22 cellular contexts compared by ENCODE assay signal in the genomic region with DNA sequence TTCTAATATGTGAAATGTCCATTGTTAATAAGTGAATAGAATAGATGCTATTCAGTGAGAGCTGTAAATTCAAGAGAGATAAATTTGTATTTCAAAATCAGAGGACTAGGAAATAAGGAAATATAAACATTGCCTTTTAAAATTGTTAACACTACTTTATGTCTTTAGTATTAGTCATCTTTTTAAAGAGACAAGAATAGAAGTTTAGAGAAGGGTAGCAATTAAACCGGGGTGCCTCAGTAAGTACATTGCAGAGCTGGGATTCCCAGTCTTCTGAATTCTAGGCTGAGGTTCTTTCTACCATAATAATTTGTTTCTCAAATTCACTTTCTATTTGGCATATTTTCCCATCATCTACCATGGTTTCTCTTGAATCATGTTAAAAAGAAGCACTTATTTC.
"Had no signal": no experiment of that assay in that cellular context is flagged by ENCODE, and none has a peak within 500 bp of the region (broad histone marks: within the 10 kb centered on the region; RNA-seq: fewer than 3 reads in every experiment).

No MANE protein-coding gene starts in this region.

- H3K27ac ChIP-seq: coronary artery, dorsolateral prefrontal cortex, esophagus muscularis mucosa, foreskin keratinocyte, gastroesophageal sphincter, heart left ventricle, left lung, lower lobe of right lung had no signal

- H3K4me3 ChIP-seq: coronary artery, dorsolateral prefrontal cortex, esophagus muscularis mucosa, gastroesophageal sphincter, heart left ventricle, left lung, lower lobe of right lung had no signal

- H3K36me3 ChIP-seq: esophagus muscularis mucosa, gastroesophageal sphincter, heart left ventricle, left lung, lower lobe of right lung had no signal

- DNase-seq: dermis blood vessel endothelial cell; dorsolateral prefrontal cortex; effector CD4-positive, alpha-beta T cell; effector memory CD4-positive, alpha-beta T cell; foreskin keratinocyte; heart left ventricle; hippocampal formation; immature natural killer cell; islet precursor cell; left cardiac atrium; left lung; left ventricle myocardium superior; lower lobe of right lung; mesendoderm; midbrain; naive thymus-derived CD4-positive, alpha-beta T cell; natural killer cell had no signal

- ATAC-seq: foreskin keratinocyte; gastroesophageal sphincter; heart left ventricle; left cardiac atrium; left lung; left ventricle myocardium superior; lower lobe of right lung; naive thymus-derived CD4-positive, alpha-beta T cell; natural killer cell had no signal

- FAIRE-seq: colon, endothelial cell of umbilical vein had no signal

- H3K4me1 ChIP-seq: esophagus muscularis mucosa, foreskin keratinocyte, gastroesophageal sphincter, heart left ventricle, left lung, lower lobe of right lung had no signal

- H3K27me3 ChIP-seq: dorsolateral prefrontal cortex, esophagus muscularis mucosa, foreskin keratinocyte, gastroesophageal sphincter, heart left ventricle, left lung had no signal
